ENCODE assay signal across 35 cellular contexts in the genomic region with DNA sequence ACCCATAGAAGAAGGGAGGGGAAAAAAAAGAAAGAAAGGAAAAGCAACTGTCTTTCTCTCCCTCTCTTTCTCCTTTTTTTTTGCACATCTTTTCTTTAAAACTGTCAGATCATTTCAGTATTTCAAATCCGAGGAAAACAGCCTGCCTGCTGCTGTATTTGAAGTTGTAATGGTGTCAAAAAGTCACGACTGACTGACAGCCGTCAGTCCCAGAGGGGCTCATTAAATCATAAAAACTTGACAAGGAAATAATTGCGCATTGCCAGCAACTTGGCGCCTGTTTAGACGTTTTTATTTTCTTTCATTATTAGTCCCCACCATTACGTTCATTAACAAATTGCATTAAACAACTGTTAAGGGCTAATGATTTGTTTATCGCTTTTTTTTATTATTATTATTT.
"Had no signal": no experiment of that assay in that cellular context is flagged by ENCODE, and none has a peak within 500 bp of the region (broad histone marks: within the 10 kb centered on the region; RNA-seq: fewer than 3 reads in every experiment).

No MANE protein-coding gene starts in this region.

- DNase-seq: activated CD4-positive, alpha-beta memory T cell treated with anti-CD3 and anti-CD28 coated beads, Interleukin-2, amount 10 ng/mL, durations not matched to agents 7 days and 5 days; activated CD4-positive, alpha-beta T cell treated with anti-CD3 and anti-CD28 coated beads for 1 hour; activated CD4-positive, alpha-beta T cell treated with anti-CD3 and anti-CD28 coated beads for 36 hours; activated CD4-positive, alpha-beta T cell treated with anti-CD3 and anti-CD28 coated beads for 48 hours; activated CD4-positive, alpha-beta T cell treated with anti-CD3 and anti-CD28 coated beads, Interleukin-2, amount 10 ng/mL, durations not matched to agents 7 days and 5 days; activated CD4-positive, alpha-beta T cell treated with anti-CD3 and anti-CD28 coated beads, Interleukin-2, amount 50 U/mL, for 48 hours; activated CD4-positive, CD25-positive, alpha-beta regulatory T cell; activated CD8-positive, alpha-beta memory T cell treated with anti-CD3 and anti-CD28 coated beads for 24 hours; activated CD8-positive, alpha-beta memory T cell treated with anti-CD3 and anti-CD28 coated beads, Interleukin-2, amount 10 ng/mL, durations not matched to agents 7 days and 5 days; activated CD8-positive, alpha-beta memory T cell treated with anti-CD3 and anti-CD28 coated beads, Interleukin-2, amount 50 U/mL, for 48 hours; activated CD8-positive, alpha-beta T cell treated with anti-CD3 and anti-CD28 coated beads, Interleukin-2, amount 10 ng/mL, durations not matched to agents 7 days and 5 days; activated effector memory CD4-positive, alpha-beta T cell treated with Interleukin-2 at 50 U/mL for 16 hours; activated gamma-delta T cell; activated naive CD4-positive, alpha-beta T cell treated with anti-CD3 and anti-CD28 coated beads, Interleukin-2, amount 50 U/mL, for 16 hours; activated naive CD4-positive, alpha-beta T cell treated with Interleukin-2 at 50 U/mL for 16 hours; activated naive CD8-positive, alpha-beta T cell treated with anti-CD3 and anti-CD28 coated beads for 36 hours; activated T-cell treated with anti-CD3 and anti-CD28 coated beads, Interleukin-2, amount 50 U/mL, for 24 hours; activated T-cell treated with anti-CD3 and anti-CD28 coated beads, Interleukin-2, amount 50 U/mL, for 48 hours; adrenal gland; amniotic stem cell; aorta; body of pancreas; brain microvascular endothelial cell; central memory CD4-positive, alpha-beta T cell; T-helper 1 cell; T-helper 2 cell; T-helper 9 cell; WERI-Rb-1 had no signal

- H3K4me3 ChIP-seq: adrenal gland, body of pancreas, breast epithelium had no signal

- H3K36me3 Mint-ChIP-seq: WTC11 had no signal

- H3K27me3 Mint-ChIP-seq: activated CD4-positive, alpha-beta memory T cell treated with anti-CD3 and anti-CD28 coated beads, Interleukin-2, amount 10 ng/mL, durations not matched to agents 7 days and 5 days; activated CD4-positive, alpha-beta T cell treated with anti-CD3 and anti-CD28 coated beads for 36 hours; activated CD4-positive, alpha-beta T cell treated with anti-CD3 and anti-CD28 coated beads, Interleukin-2, amount 10 ng/mL, durations not matched to agents 7 days and 5 days; activated CD8-positive, alpha-beta memory T cell treated with anti-CD3 and anti-CD28 coated beads, Interleukin-2, amount 10 ng/mL, durations not matched to agents 7 days and 5 days; activated naive CD8-positive, alpha-beta T cell treated with anti-CD3 and anti-CD28 coated beads for 36 hours; activated T-cell treated with anti-CD3 and anti-CD28 coated beads, Interleukin-2, amount 50 U/mL, for 24 hours had no signal

- H3K27ac ChIP-seq: adrenal gland, body of pancreas, brain microvascular endothelial cell, breast epithelium, WERI-Rb-1 had no signal

- H3K4me3 Mint-ChIP-seq: activated CD4-positive, alpha-beta memory T cell treated with anti-CD3 and anti-CD28 coated beads, Interleukin-2, amount 10 ng/mL, durations not matched to agents 7 days and 5 days; activated CD4-positive, alpha-beta T cell treated with anti-CD3 and anti-CD28 coated beads for 36 hours; activated CD4-positive, alpha-beta T cell treated with anti-CD3 and anti-CD28 coated beads, Interleukin-2, amount 10 ng/mL, durations not matched to agents 7 days and 5 days; activated CD8-positive, alpha-beta memory T cell treated with anti-CD3 and anti-CD28 coated beads, Interleukin-2, amount 10 ng/mL, durations not matched to agents 7 days and 5 days; activated CD8-positive, alpha-beta T cell treated with anti-CD3 and anti-CD28 coated beads, Interleukin-2, amount 10 ng/mL, durations not matched to agents 7 days and 5 days; activated naive CD8-positive, alpha-beta T cell treated with anti-CD3 and anti-CD28 coated beads for 36 hours; activated T-cell treated with anti-CD3 and anti-CD28 coated beads, Interleukin-2, amount 50 U/mL, for 24 hours; T-helper 1 cell treated with Interleukin-12 subunit alpha and Interleukin-12 subunit beta and Interleukin-4 antibody, amounts not matched to agents 30 μg/mL and 1 μg/mL, for 36 hours; T-helper 2 cell treated with Interferon-gamma antibody and Interleukin-4, amounts not matched to agents 5 μg/mL and 100 μg/mL, for 36 hours; WTC11 had no signal

- H3K27ac Mint-ChIP-seq: activated CD4-positive, alpha-beta memory T cell treated with anti-CD3 and anti-CD28 coated beads, Interleukin-2, amount 10 ng/mL, durations not matched to agents 7 days and 5 days; activated CD4-positive, alpha-beta T cell treated with anti-CD3 and anti-CD28 coated beads for 36 hours; activated CD4-positive, alpha-beta T cell treated with anti-CD3 and anti-CD28 coated beads, Interleukin-2, amount 10 ng/mL, durations not matched to agents 7 days and 5 days; activated CD8-positive, alpha-beta memory T cell treated with anti-CD3 and anti-CD28 coated beads, Interleukin-2, amount 10 ng/mL, durations not matched to agents 7 days and 5 days; activated CD8-positive, alpha-beta T cell treated with anti-CD3 and anti-CD28 coated beads, Interleukin-2, amount 10 ng/mL, durations not matched to agents 7 days and 5 days; activated naive CD4-positive, alpha-beta T cell treated with anti-CD3 and anti-CD28 coated beads, Interleukin-2, amount 50 U/mL, for 72 hours; activated naive CD8-positive, alpha-beta T cell treated with anti-CD3 and anti-CD28 coated beads for 36 hours; activated T-cell treated with anti-CD3 and anti-CD28 coated beads, Interleukin-2, amount 50 U/mL, for 24 hours; activated T-helper 2 cell treated with anti-CD3 and anti-CD28 coated beads, Interferon-gamma antibody, Interleukin-2, Interleukin-4, amounts not matched to agents 10 μg/mL and 5 μg/mL and 100 μg/mL, durations not matched to agents 14 hours and 24 hours and 36 hours; T-helper 1 cell treated with Interleukin-12 subunit alpha and Interleukin-12 subunit beta and Interleukin-4 antibody, amounts not matched to agents 30 μg/mL and 1 μg/mL, for 36 hours; T-helper 2 cell treated with Interferon-gamma antibody and Interleukin-4, amounts not matched to agents 5 μg/mL and 100 μg/mL, for 36 hours; WTC11 had no signal

- H3K36me3 ChIP-seq: adrenal gland, brain microvascular endothelial cell, breast epithelium, WERI-Rb-1 had no signal

- H3K9me3 ChIP-seq: adrenal gland, body of pancreas, breast epithelium had no signal

- ATAC-seq: activated CD4-positive, alpha-beta T cell treated with anti-CD3 and anti-CD28 coated beads for 36 hours; activated CD4-positive, CD25-positive, alpha-beta regulatory T cell treated with anti-CD3 and anti-CD28 coated beads, Interleukin-2, amount 50 U/mL, for 24 hours; activated CD8-positive, alpha-beta memory T cell treated with anti-CD3 and anti-CD28 coated beads, Interleukin-2, amount 10 ng/mL, durations not matched to agents 7 days and 5 days; activated CD8-positive, alpha-beta T cell treated with anti-CD3 and anti-CD28 coated beads, Interleukin-2, amount 10 ng/mL, durations not matched to agents 7 days and 5 days; activated naive CD4-positive, alpha-beta T cell treated with anti-CD3 and anti-CD28 coated beads, Interleukin-2, amount 50 U/mL, for 72 hours; body of pancreas; WTC11 had no signal

- H3K27me3 ChIP-seq: adrenal gland, body of pancreas, brain microvascular endothelial cell, breast epithelium had no signal

- H3K9me3 Mint-ChIP-seq: activated CD4-positive, alpha-beta memory T cell treated with anti-CD3 and anti-CD28 coated beads, Interleukin-2, amount 10 ng/mL, durations not matched to agents 7 days and 5 days; activated CD4-positive, alpha-beta T cell treated with anti-CD3 and anti-CD28 coated beads, Interleukin-2, amount 10 ng/mL, durations not matched to agents 7 days and 5 days; activated naive CD4-positive, alpha-beta T cell treated with anti-CD3 and anti-CD28 coated beads, Interleukin-2, amount 50 U/mL, for 72 hours; activated naive CD8-positive, alpha-beta T cell treated with anti-CD3 and anti-CD28 coated beads for 36 hours; activated T-cell treated with anti-CD3 and anti-CD28 coated beads, Interleukin-2, amount 50 U/mL, for 24 hours; activated T-helper 2 cell treated with anti-CD3 and anti-CD28 coated beads, Interferon-gamma antibody, Interleukin-2, Interleukin-4, amounts not matched to agents 10 μg/mL and 5 μg/mL and 100 μg/mL, durations not matched to agents 14 hours and 24 hours and 36 hours; T-helper 1 cell treated with Interleukin-12 subunit alpha and Interleukin-12 subunit beta and Interleukin-4 antibody, amounts not matched to agents 30 μg/mL and 1 μg/mL, for 36 hours; T-helper 2 cell treated with Interferon-gamma antibody and Interleukin-4, amounts not matched to agents 5 μg/mL and 100 μg/mL, for 36 hours had no signal
